In the genomic region with DNA sequence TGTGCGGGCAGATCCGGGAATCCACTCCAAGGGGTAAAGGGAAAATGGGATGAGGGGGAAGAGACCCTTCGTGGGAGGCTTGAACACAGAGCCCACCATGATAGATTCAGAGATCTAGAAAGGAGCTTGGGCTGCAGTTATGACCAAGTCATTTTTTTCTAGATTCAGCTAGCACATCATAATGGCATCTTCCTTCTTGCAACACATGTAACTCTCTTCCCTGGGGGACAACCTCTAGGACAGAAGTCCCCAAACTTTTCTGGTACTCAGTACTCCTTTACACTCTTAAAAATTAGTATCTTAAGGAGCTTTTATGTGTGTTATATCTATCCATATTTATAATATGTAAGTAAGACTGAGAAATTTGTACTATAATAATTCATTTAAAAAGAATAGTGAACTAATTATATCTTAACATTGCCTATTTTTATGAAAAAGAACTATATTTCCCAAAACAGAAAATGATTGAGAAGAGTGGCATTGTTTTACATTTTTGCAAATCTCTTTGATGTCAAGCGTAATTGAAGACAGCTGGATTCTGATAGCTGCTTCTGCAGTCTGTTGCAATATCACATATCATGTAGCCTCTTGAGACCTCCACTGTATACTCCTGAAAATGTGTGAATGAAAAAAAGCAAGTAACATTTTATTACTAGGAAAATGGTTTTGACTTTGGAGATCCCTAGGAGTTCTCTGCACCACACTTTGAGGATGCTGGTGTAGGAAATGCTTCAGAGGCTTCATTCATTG, we compare ENCODE assay signal across 8 cellular contexts. TPM values are rescaled to one million over a fixed set of nuclear protein-coding genes. Genes with fewer than 3 reads are reported as not detected.
DNase-seq lines count a peak whose midpoint lies in the region; ATAC-seq and TF ChIP-seq lines count a peak whose summit lies in the region.

No MANE protein-coding gene starts in this region.

- POLR2A ChIA-PET in activated CD4-positive, alpha-beta T cell treated with anti-CD3 and anti-CD28 coated beads, Interleukin-2, amount 10 ng/mL, durations not matched to agents 7 days and 5 days (lab: Charles Lee): no interaction called here

- H3K27me3 ChIP-seq in kidney epithelial cell (ENCODE audit: control insufficient read depth, insufficient read depth, low read length): peaks cover 3% of the 10 kb centered on the region
- H3K27me3 ChIP-seq in thyroid gland: no peaks in the 10 kb centered on the region

- no peak for DNase-seq in activated CD4-positive, alpha-beta T cell treated with anti-CD3 and anti-CD28 coated beads, Interleukin-2, amount 10 ng/mL, durations not matched to agents 7 days and 5 days
- DNase-seq in activated CD4-positive, alpha-beta T cell treated with anti-CD3 and anti-CD28 coated beads for 4 hours: no peak
- DNase-seq in activated naive CD8-positive, alpha-beta T cell treated with anti-CD3 and anti-CD28 coated beads, Interleukin-2, amount 50 U/mL, for 24 hours: no peak
- DNase-seq in kidney epithelial cell (ENCODE audit: low read depth) (no peak), thyroid gland (no peak)
- no peak for DNase-seq in activated CD4-positive, CD25-positive, alpha-beta regulatory T cell (lab: John Stamatoyannopoulos, UW)

- H3K27ac ChIP-seq in thyroid gland: peak overlapping the region; percentile 70 to 77 (median 73)

- ATAC-seq in activated naive CD8-positive, alpha-beta T cell treated with anti-CD3 and anti-CD28 coated beads, Interleukin-2, amount 50 U/mL, for 24 hours: no peak
- no peak for ATAC-seq in GM21717 (IDR thresholded peaks at IDR 0.05; ENCODE audit: unreplicated experiment)
- no peak for ATAC-seq in HG03432 (IDR thresholded peaks at IDR 0.05; ENCODE audit: unreplicated experiment)

- H3K4me3 ChIP-seq in kidney epithelial cell (ENCODE audit: low read depth, low read length) (peak overlapping the region; percentile 89), thyroid gland (replicated peaks in 1 of 3) (peak overlapping the region; percentile 11 to 65 (median 52))

- no peaks in the 10 kb centered on the region for H3K9me3 Mint-ChIP-seq in activated CD4-positive, alpha-beta T cell treated with anti-CD3 and anti-CD28 coated beads, Interleukin-2, amount 10 ng/mL, durations not matched to agents 7 days and 5 days
- H3K9me3 Mint-ChIP-seq in activated naive CD8-positive, alpha-beta T cell treated with anti-CD3 and anti-CD28 coated beads, Interleukin-2, amount 50 U/mL, for 24 hours: no peaks in the 10 kb centered on the region

- TF ChIP-seq POLR2A in thyroid gland (IDR thresholded peaks at IDR 0.05): no peak

- intact Hi-C loops in thyroid gland (cut with DNase I): loop anchor here (2.0 kb wide), 1 partner anchor 187 kb away; a partner anchor contains a TSS

- peak overlapping the region; percentile 77 for H3K4me3 Mint-ChIP-seq in activated CD4-positive, alpha-beta T cell treated with anti-CD3 and anti-CD28 coated beads, Interleukin-2, amount 10 ng/mL, durations not matched to agents 7 days and 5 days
- peak overlapping the region; percentile 82 for H3K4me3 Mint-ChIP-seq in activated naive CD8-positive, alpha-beta T cell treated with anti-CD3 and anti-CD28 coated beads, Interleukin-2, amount 50 U/mL, for 24 hours

- no peak overlapping the region for H3K27ac Mint-ChIP-seq in activated CD4-positive, alpha-beta T cell treated with anti-CD3 and anti-CD28 coated beads, Interleukin-2, amount 10 ng/mL, durations not matched to agents 7 days and 5 days
- H3K27ac Mint-ChIP-seq in activated naive CD8-positive, alpha-beta T cell treated with anti-CD3 and anti-CD28 coated beads, Interleukin-2, amount 50 U/mL, for 24 hours: no peak overlapping the region

- H3K4me1 ChIP-seq in thyroid gland: peaks cover 5 to 30% of the 10 kb centered on the region in 2 donors

- 31% methylated on average over 4 of the region's 4 CpGs for WGBS in thyroid gland, 2 donors

- CTCF ChIA-PET in activated CD4-positive, alpha-beta T cell treated with anti-CD3 and anti-CD28 coated beads, Interleukin-2, amount 10 ng/mL, durations not matched to agents 7 days and 5 days (lab: Charles Lee): interaction anchor here (0.5 to 4.5 kb wide), 7 partner anchors 9 to 194 kb away, joined by 3 to 23 read pairs (median 5); a partner anchor contains a TSS

- peaks cover 27% of the 10 kb centered on the region for H3K27me3 Mint-ChIP-seq in activated CD4-positive, alpha-beta T cell treated with anti-CD3 and anti-CD28 coated beads, Interleukin-2, amount 10 ng/mL, durations not matched to agents 7 days and 5 days
- peaks cover 16% of the 10 kb centered on the region for H3K27me3 Mint-ChIP-seq in activated naive CD8-positive, alpha-beta T cell treated with anti-CD3 and anti-CD28 coated beads, Interleukin-2, amount 50 U/mL, for 24 hours

- TF ChIP-seq CTCF in kidney epithelial cell (IDR thresholded peaks at IDR 0.05; ENCODE audit: insufficient read depth, low read length, poor library complexity, severe bottlenecking) (no peak), thyroid gland (IDR thresholded peaks at IDR 0.05) (no peak)

- H3K36me3 ChIP-seq in kidney epithelial cell (ENCODE audit: control insufficient read depth, insufficient read depth, low read length) (no peaks in the 10 kb centered on the region), thyroid gland (no peaks in the 10 kb centered on the region)

- no peaks in the 10 kb centered on the region for H3K9me3 ChIP-seq in thyroid gland

- no peaks in the 10 kb centered on the region for H3K36me3 Mint-ChIP-seq in activated CD4-positive, alpha-beta T cell treated with anti-CD3 and anti-CD28 coated beads, Interleukin-2, amount 10 ng/mL, durations not matched to agents 7 days and 5 days (ENCODE audit: low read depth)
- H3K36me3 Mint-ChIP-seq in activated naive CD8-positive, alpha-beta T cell treated with anti-CD3 and anti-CD28 coated beads, Interleukin-2, amount 50 U/mL, for 24 hours (ENCODE audit: low read depth): peaks cover 1% of the 10 kb centered on the region

- peaks cover 20% of the 10 kb centered on the region for H3K4me1 Mint-ChIP-seq in activated CD4-positive, alpha-beta T cell treated with anti-CD3 and anti-CD28 coated beads, Interleukin-2, amount 10 ng/mL, durations not matched to agents 7 days and 5 days
- H3K4me1 Mint-ChIP-seq in activated naive CD8-positive, alpha-beta T cell treated with anti-CD3 and anti-CD28 coated beads, Interleukin-2, amount 50 U/mL, for 24 hours: peaks cover 12% of the 10 kb centered on the region

RNA-seq across cellular contexts. Expression of a gene that starts 0.9 kb away (rescaled TPM):
- 1 to 10 TPM; 8.1 to 8.6 TPM for total RNA-seq in activated CD4-positive, alpha-beta T cell treated with anti-CD3 and anti-CD28 coated beads, Interleukin-2, amount 10 ng/mL, durations not matched to agents 7 days and 5 days
- total RNA-seq in kidney epithelial cell (30.9 and 39.1 TPM in 2 replicates), thyroid gland (10 to 100 TPM; 44.6 to 57.6 (median 45.3) TPM)
